In genomic region chr1:67439277-67440029, GRCh38 we compare ENCODE assay signal across 7 cellular contexts.
"Had no signal": no experiment of that assay in that cellular context is flagged by ENCODE, and none has a peak within 500 bp of the region (broad histone marks: within the 10 kb centered on the region; RNA-seq: fewer than 3 reads in every experiment).

No MANE protein-coding gene starts in this region.

- DNase-seq: activated CD4-positive, alpha-beta T cell treated with anti-CD3 and anti-CD28 coated beads for 48 hours; activated CD8-positive, alpha-beta memory T cell treated with anti-CD3 and anti-CD28 coated beads, Interleukin-2, amount 50 U/mL, for 48 hours; activated CD8-positive, alpha-beta T cell treated with anti-CD3 and anti-CD28 coated beads, Interleukin-2, amount 10 ng/mL, durations not matched to agents 7 days and 5 days; activated naive CD4-positive, alpha-beta T cell; dorsolateral prefrontal cortex; stimulated activated CD4-positive, alpha-beta T cell treated with anti-CD3 and anti-CD28 coated beads, Interleukin-4, amount 100 ng/mL, for 24 hours had no signal

- H3K4me3 ChIP-seq: dorsolateral prefrontal cortex, esophagus muscularis mucosa had no signal

- H3K36me3 ChIP-seq: esophagus muscularis mucosa had no signal

- H3K27me3 ChIP-seq: esophagus muscularis mucosa had no signal

- H3K27ac ChIP-seq: dorsolateral prefrontal cortex, esophagus muscularis mucosa had no signal

- H3K9me3 ChIP-seq: esophagus muscularis mucosa had no signal
